In the genomic region with DNA sequence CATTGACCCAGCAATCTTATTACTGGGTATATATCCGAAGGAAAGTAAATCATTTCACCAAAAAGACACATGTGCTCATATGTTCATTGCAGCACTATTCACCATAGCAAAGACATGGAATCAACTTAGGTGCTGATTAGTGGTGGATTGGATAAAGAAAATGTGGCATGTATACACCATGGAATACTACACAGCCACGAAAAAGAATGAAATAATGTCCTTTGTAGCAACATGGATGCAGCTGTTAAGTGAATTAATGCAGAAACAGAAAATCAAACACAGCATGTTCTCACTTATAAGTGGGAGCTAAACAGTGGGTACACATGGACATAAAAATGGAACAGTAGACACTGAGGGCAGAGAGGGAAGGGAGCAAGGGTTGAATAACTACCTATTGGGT, we compare ENCODE assay signal across 4 cellular contexts. TPM values are rescaled to one million over a fixed set of nuclear protein-coding genes. Genes with fewer than 3 reads are reported as not detected.
"Had no signal": no experiment of that assay in that cellular context is flagged by ENCODE, and none has a peak within 500 bp of the region (broad histone marks: within the 10 kb centered on the region; RNA-seq: fewer than 3 reads in every experiment).

No MANE protein-coding gene starts in this region.

RNA-seq across cellular contexts. Expression of a gene that starts 11.5 kb away (rescaled TPM):
- total RNA-seq: LHCN-M2, M059J, MCF 10A, NCI-H460 had no signal
